Comparison of ENCODE assay signal across 17 cellular contexts in the genomic region with DNA sequence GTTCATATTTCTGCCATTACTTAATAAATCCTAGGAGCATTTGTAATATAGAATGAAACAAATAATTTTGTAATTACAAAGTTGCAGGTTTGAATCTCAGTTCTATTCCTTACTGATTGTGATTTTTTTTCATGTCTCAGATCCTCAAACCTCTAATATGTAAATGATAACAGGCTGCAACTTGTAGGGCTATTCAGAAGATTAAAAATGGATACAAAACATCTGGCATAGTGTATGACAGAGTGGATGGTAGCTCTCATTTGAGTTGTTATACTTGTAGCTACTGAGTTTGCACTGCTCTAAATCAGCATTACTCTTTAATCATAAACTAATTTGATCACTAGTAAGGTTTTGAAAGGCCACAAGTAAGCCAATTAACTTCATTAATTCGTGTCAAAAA.
DNase-seq lines count a peak whose midpoint lies in the region; ATAC-seq and TF ChIP-seq lines count a peak whose summit lies in the region.
"Had no signal": no experiment of that assay in that cellular context is flagged by ENCODE, and none has a peak within 500 bp of the region (broad histone marks: within the 10 kb centered on the region; RNA-seq: fewer than 3 reads in every experiment).

No MANE protein-coding gene starts in this region.

- H3K9me3 ChIP-seq in thyroid gland (no peaks in the 10 kb centered on the region), osteoblast (ENCODE audit: low read depth, low read length) (no peaks in the 10 kb centered on the region)
- H3K9me3 ChIP-seq: BLaER1 treated with 17β-estradiol and CSF1 and Interleukin-3, amounts not matched to agents 10 nM and 100 nM; Caco-2 had no signal

- TF ChIP-seq POLR2A in thyroid gland (IDR thresholded peaks at IDR 0.05): no peak

- no peak overlapping the region for H2AFZ ChIP-seq in osteoblast (ENCODE audit: low read length)

- no peaks in the 10 kb centered on the region for H4K20me1 ChIP-seq in osteoblast (ENCODE audit: insufficient read depth, low read length)
- H4K20me1 ChIP-seq: BLaER1 treated with 17β-estradiol and CSF1 and Interleukin-3, amounts not matched to agents 10 nM and 100 nM had no signal

- H3K27ac ChIP-seq in foreskin keratinocyte (no peak overlapping the region), thyroid gland (no peak overlapping the region), osteoblast (ENCODE audit: low read depth, low read length) (no peak overlapping the region)
- H3K27ac ChIP-seq: BLaER1 treated with 17β-estradiol and CSF1 and Interleukin-3, amounts not matched to agents 10 nM and 100 nM had no signal

- peak; percentile 70 for ATAC-seq in foreskin keratinocyte
- ATAC-seq: HCT116 had no signal

- TF ChIP-seq CTCF in foreskin keratinocyte (conservative IDR thresholded peaks at IDR 0.05): no peak
- TF ChIP-seq CTCF in thyroid gland (IDR thresholded peaks at IDR 0.05): no peak
- TF ChIP-seq CTCF in osteoblast (IDR thresholded peaks at IDR 0.05; ENCODE audit: extremely low read depth, low read depth, low read length): no peak

- no peaks in the 10 kb centered on the region for H3K27me3 ChIP-seq in foreskin keratinocyte
- H3K27me3 ChIP-seq in thyroid gland: no peaks in the 10 kb centered on the region
- no peaks in the 10 kb centered on the region for H3K27me3 ChIP-seq in osteoblast (ENCODE audit: insufficient read depth, low read length)
- H3K27me3 ChIP-seq: BLaER1 treated with 17β-estradiol and CSF1 and Interleukin-3, amounts not matched to agents 10 nM and 100 nM had no signal

- intact Hi-C loops in thyroid gland (cut with DNase I): no loop called here

- no peaks in the 10 kb centered on the region for H3K79me2 ChIP-seq in osteoblast (ENCODE audit: insufficient read depth, low read length)

- H3K36me3 ChIP-seq in thyroid gland (no peaks in the 10 kb centered on the region), osteoblast (ENCODE audit: insufficient read depth, low read length) (no peaks in the 10 kb centered on the region)
- H3K36me3 ChIP-seq: BLaER1 treated with 17β-estradiol and CSF1 and Interleukin-3, amounts not matched to agents 10 nM and 100 nM had no signal

- H3K4me3 ChIP-seq in thyroid gland (replicated peaks in 1 of 3): no peak overlapping the region
- H3K4me3 ChIP-seq in osteoblast (ENCODE audit: insufficient read depth, low read length): no peak overlapping the region
- H3K4me3 ChIP-seq: BLaER1 treated with 17β-estradiol and CSF1 and Interleukin-3, amounts not matched to agents 10 nM and 100 nM had no signal

- 74 to 77% methylated on average over 1 of the region's 1 CpG for WGBS in thyroid gland, 2 donors

- DNase-seq in NCI-H1694 treated with DMSO at 0.1 percent for 48 hours (lab: John Stamatoyannopoulos, UW) (peak; percentile 10), NCI-H1694 (lab: John Stamatoyannopoulos, UW) (no peak), NCI-H524 treated with DMSO at 0.1 percent for 48 hours (lab: John Stamatoyannopoulos, UW) (peak; percentile 3), foreskin keratinocyte (peak in 1 of 2 donors; percentile 60), thyroid gland (no peak), osteoblast (ENCODE audit: insufficient read length, low spot score, missing footprints) (no peak), ureter (ENCODE audit: low spot score) (no peak)
- DNase-seq: 8988T, Caco-2, DMS79 treated with DMSO at 0.1 percent for 48 hours, GF-D8, GOT3, H7, HFFc6, IMR-90 had no signal

- no peak overlapping the region for H3K4me2 ChIP-seq in osteoblast (ENCODE audit: insufficient read depth, low read length)
- H3K4me2 ChIP-seq: BLaER1 treated with 17β-estradiol and CSF1 and Interleukin-3, amounts not matched to agents 10 nM and 100 nM had no signal

- H3K4me1 ChIP-seq in foreskin keratinocyte (peaks cover 25% of the 10 kb centered on the region), thyroid gland (peaks cover 0 to 6% of the 10 kb centered on the region in 2 donors), osteoblast (ENCODE audit: insufficient read depth, low read length) (peaks cover 3% of the 10 kb centered on the region)
- H3K4me1 ChIP-seq: Caco-2 had no signal

Comparison
In these comparisons a context has a peak if more than half of its experiments do, and no peak if none do; other contexts are left out.
1. DNase-seq: peak in NCI-H1694 treated with DMSO at 0.1 percent for 48 hours (single experiment) and NCI-H524 treated with DMSO at 0.1 percent for 48 hours (single experiment); none in NCI-H1694 (single experiment), thyroid gland (0 of 2), osteoblast (single experiment) and ureter (single experiment).